ENCODE assay signal across 1 cellular context in the genomic region with DNA sequence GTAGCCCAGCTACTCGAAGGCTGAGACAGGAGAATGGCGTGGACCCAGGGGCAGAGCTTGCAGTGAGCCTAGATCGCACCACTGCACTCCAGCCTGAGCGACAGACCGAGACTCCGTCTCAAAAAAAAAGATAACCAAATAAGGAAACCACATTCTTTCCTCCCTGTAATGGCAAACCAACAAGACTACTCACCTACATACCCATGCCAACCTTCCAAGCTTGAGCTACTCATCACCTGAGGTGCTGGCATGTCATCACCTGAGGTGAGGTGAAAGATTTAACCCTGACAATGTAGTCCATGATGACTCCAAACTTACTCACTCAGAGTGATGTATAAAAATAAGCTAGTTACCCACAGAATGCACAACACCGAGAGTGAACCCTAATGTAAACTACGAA.
TF ChIP-seq lines count a peak whose summit lies in the region.

No MANE protein-coding gene starts in this region.

TF ChIP-seq in WTC11, 78 proteins besides CTCF, POLR2A, EP300 and RAD21 (continued from another document):
- TF ChIP-seq, protein P1, sequence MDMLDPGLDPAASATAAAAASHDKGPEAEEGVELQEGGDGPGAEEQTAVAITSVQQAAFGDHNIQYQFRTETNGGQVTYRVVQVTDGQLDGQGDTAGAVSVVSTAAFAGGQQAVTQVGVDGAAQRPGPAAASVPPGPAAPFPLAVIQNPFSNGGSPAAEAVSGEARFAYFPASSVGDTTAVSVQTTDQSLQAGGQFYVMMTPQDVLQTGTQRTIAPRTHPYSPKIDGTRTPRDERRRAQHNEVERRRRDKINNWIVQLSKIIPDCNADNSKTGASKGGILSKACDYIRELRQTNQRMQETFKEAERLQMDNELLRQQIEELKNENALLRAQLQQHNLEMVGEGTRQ (CRISPR knock-in tag; IDR thresholded peaks at IDR 0.05): no peak
- TF ChIP-seq RELA (CRISPR knock-in tag; IDR thresholded peaks at IDR 0.05; ENCODE audit: borderline replicate concordance) (no peak), CBFB (CRISPR knock-in tag; IDR thresholded peaks at IDR 0.05; ENCODE audit: low read depth) (no peak), EMX1 (CRISPR knock-in tag; IDR thresholded peaks at IDR 0.05) (no peak), ATF1 (CRISPR knock-in tag; IDR thresholded peaks at IDR 0.05) (no peak), FOXK1 (CRISPR knock-in tag; IDR thresholded peaks at IDR 0.05) (no peak)
- TF ChIP-seq, protein P2, sequence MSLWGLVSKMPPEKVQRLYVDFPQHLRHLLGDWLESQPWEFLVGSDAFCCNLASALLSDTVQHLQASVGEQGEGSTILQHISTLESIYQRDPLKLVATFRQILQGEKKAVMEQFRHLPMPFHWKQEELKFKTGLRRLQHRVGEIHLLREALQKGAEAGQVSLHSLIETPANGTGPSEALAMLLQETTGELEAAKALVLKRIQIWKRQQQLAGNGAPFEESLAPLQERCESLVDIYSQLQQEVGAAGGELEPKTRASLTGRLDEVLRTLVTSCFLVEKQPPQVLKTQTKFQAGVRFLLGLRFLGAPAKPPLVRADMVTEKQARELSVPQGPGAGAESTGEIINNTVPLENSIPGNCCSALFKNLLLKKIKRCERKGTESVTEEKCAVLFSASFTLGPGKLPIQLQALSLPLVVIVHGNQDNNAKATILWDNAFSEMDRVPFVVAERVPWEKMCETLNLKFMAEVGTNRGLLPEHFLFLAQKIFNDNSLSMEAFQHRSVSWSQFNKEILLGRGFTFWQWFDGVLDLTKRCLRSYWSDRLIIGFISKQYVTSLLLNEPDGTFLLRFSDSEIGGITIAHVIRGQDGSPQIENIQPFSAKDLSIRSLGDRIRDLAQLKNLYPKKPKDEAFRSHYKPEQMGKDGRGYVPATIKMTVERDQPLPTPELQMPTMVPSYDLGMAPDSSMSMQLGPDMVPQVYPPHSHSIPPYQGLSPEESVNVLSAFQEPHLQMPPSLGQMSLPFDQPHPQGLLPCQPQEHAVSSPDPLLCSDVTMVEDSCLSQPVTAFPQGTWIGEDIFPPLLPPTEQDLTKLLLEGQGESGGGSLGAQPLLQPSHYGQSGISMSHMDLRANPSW (CRISPR knock-in tag; conservative IDR thresholded peaks at IDR 0.05; ENCODE audit: low read depth): no peak
- TF ChIP-seq, protein P3, sequence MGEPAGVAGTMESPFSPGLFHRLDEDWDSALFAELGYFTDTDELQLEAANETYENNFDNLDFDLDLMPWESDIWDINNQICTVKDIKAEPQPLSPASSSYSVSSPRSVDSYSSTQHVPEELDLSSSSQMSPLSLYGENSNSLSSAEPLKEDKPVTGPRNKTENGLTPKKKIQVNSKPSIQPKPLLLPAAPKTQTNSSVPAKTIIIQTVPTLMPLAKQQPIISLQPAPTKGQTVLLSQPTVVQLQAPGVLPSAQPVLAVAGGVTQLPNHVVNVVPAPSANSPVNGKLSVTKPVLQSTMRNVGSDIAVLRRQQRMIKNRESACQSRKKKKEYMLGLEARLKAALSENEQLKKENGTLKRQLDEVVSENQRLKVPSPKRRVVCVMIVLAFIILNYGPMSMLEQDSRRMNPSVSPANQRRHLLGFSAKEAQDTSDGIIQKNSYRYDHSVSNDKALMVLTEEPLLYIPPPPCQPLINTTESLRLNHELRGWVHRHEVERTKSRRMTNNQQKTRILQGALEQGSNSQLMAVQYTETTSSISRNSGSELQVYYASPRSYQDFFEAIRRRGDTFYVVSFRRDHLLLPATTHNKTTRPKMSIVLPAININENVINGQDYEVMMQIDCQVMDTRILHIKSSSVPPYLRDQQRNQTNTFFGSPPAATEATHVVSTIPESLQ (CRISPR knock-in tag; IDR thresholded peaks at IDR 0.05): no peak
- TF ChIP-seq, protein P4, sequence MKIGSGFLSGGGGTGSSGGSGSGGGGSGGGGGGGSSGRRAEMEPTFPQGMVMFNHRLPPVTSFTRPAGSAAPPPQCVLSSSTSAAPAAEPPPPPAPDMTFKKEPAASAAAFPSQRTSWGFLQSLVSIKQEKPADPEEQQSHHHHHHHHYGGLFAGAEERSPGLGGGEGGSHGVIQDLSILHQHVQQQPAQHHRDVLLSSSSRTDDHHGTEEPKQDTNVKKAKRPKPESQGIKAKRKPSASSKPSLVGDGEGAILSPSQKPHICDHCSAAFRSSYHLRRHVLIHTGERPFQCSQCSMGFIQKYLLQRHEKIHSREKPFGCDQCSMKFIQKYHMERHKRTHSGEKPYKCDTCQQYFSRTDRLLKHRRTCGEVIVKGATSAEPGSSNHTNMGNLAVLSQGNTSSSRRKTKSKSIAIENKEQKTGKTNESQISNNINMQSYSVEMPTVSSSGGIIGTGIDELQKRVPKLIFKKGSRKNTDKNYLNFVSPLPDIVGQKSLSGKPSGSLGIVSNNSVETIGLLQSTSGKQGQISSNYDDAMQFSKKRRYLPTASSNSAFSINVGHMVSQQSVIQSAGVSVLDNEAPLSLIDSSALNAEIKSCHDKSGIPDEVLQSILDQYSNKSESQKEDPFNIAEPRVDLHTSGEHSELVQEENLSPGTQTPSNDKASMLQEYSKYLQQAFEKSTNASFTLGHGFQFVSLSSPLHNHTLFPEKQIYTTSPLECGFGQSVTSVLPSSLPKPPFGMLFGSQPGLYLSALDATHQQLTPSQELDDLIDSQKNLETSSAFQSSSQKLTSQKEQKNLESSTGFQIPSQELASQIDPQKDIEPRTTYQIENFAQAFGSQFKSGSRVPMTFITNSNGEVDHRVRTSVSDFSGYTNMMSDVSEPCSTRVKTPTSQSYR (CRISPR knock-in tag; IDR thresholded peaks at IDR 0.05): no peak
- TF ChIP-seq, protein P5, sequence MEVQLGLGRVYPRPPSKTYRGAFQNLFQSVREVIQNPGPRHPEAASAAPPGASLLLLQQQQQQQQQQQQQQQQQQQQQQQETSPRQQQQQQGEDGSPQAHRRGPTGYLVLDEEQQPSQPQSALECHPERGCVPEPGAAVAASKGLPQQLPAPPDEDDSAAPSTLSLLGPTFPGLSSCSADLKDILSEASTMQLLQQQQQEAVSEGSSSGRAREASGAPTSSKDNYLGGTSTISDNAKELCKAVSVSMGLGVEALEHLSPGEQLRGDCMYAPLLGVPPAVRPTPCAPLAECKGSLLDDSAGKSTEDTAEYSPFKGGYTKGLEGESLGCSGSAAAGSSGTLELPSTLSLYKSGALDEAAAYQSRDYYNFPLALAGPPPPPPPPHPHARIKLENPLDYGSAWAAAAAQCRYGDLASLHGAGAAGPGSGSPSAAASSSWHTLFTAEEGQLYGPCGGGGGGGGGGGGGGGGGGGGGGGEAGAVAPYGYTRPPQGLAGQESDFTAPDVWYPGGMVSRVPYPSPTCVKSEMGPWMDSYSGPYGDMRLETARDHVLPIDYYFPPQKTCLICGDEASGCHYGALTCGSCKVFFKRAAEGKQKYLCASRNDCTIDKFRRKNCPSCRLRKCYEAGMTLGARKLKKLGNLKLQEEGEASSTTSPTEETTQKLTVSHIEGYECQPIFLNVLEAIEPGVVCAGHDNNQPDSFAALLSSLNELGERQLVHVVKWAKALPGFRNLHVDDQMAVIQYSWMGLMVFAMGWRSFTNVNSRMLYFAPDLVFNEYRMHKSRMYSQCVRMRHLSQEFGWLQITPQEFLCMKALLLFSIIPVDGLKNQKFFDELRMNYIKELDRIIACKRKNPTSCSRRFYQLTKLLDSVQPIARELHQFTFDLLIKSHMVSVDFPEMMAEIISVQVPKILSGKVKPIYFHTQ (CRISPR knock-in tag; IDR thresholded peaks at IDR 0.05): no peak
- TF ChIP-seq, protein P6, sequence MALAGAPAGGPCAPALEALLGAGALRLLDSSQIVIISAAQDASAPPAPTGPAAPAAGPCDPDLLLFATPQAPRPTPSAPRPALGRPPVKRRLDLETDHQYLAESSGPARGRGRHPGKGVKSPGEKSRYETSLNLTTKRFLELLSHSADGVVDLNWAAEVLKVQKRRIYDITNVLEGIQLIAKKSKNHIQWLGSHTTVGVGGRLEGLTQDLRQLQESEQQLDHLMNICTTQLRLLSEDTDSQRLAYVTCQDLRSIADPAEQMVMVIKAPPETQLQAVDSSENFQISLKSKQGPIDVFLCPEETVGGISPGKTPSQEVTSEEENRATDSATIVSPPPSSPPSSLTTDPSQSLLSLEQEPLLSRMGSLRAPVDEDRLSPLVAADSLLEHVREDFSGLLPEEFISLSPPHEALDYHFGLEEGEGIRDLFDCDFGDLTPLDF (CRISPR knock-in tag; IDR thresholded peaks at IDR 0.05): no peak
